ENCODE assay signal across 35 cellular contexts in the genomic region with DNA sequence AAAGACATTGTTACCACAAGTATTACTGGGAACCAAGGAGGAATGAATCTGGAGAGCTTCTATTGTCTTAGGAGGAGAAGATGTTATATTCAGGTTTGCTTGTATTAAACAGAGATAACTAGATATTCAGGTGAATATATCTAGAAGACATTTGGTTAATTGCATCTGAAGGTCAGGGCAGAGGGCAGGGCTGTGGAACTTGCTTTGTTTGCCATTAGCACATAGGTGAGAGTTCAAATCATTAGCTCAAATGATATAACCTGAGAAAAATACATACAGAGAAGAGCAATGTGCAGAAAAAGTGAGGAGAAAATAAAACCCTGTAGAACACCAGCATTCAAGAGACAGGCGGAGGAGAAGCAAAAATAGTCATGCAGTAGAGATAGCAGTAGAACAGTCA.
"Had no signal": no experiment of that assay in that cellular context is flagged by ENCODE, and none has a peak within 500 bp of the region (broad histone marks: within the 10 kb centered on the region; RNA-seq: fewer than 3 reads in every experiment).

No MANE protein-coding gene starts in this region.

- H3K36me3 ChIP-seq: MG63 had no signal

- H3K9me3 ChIP-seq: MG63 had no signal

- DNase-seq: Karpas-422, Kasumi-1, KG1, MG63, MM.1S, MV-4-11, NCI-H1048, NCI-H1092, NCI-H1092 treated with DMSO at 0.1 percent for 48 hours, NCI-H1105, NCI-H1105 treated with DMSO at 0.1 percent for 48 hours, NCI-H1417, NCI-H1417 treated with DMSO at 0.1 percent for 48 hours, NCI-H1436, NCI-H1436 treated with DMSO at 0.1 percent for 48 hours, NCI-H146, NCI-H1694, NCI-H187, NCI-H187 treated with DMSO at 0.1 percent for 48 hours, NCI-H1930, NCI-H2029, NCI-H2029 treated with DMSO at 0.1 percent for 48 hours, NCI-H2081, NCI-H2081 treated with DMSO at 0.1 percent for 48 hours, NCI-H2107, NCI-H2171, NCI-H2171 treated with DMSO at 0.1 percent for 48 hours, NCI-H2227 treated with DMSO at 0.1 percent for 48 hours, NCI-H226, NCI-H345, NCI-H446, NCI-H446 treated with DMSO at 0.1 percent for 48 hours, NCI-H510A, NCI-H510A treated with DMSO at 0.1 percent for 48 hours had no signal

- H3K27ac ChIP-seq: KMS-11 had no signal

- H3K4me2 ChIP-seq: KMS-11 had no signal

- H3K27me3 ChIP-seq: MG63 had no signal

- H3K9ac ChIP-seq: KMS-11 had no signal

- H3K4me3 ChIP-seq: MG63 had no signal
